16 cellular contexts compared by ENCODE assay signal in the genomic region with DNA sequence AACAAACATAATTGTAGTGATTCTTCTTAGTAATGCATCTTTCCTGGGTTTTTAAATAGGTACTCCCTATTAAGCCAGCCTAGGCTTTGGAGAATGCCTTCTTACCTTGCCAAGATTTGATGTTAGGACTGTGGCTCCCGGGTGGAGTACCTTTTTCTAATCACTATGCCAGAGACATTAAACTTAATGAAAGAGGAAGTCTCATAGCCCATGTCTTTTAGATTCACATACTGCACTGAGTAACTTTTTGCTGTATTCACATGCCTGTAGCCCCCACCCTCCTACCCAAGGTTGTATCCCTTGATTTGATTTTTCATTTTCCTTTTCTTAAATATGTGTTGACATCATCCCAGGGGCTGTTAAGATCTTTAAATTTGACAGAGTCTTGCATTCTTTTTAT.
DNase-seq lines count a peak whose midpoint lies in the region; ATAC-seq lines count a peak whose summit lies in the region.
"Had no signal": no experiment of that assay in that cellular context is flagged by ENCODE, and none has a peak within 500 bp of the region (broad histone marks: within the 10 kb centered on the region; RNA-seq: fewer than 3 reads in every experiment).

No MANE protein-coding gene starts in this region.

- H3K27me3 Mint-ChIP-seq in T-helper 2 cell treated with Interferon-gamma antibody and Interleukin-4, amounts not matched to agents 5 μg/mL and 100 μg/mL, for 36 hours (ENCODE audit: low read depth) = no peaks in the 10 kb centered on the region
- H3K27me3 Mint-ChIP-seq in T-cell = no peaks in the 10 kb centered on the region
- H3K27me3 Mint-ChIP-seq in naive thymus-derived CD8-positive, alpha-beta T cell = no peaks in the 10 kb centered on the region

- no peak for DNase-seq in T-helper 2 cell treated with Interferon-gamma antibody and Interleukin-4, amounts not matched to agents 5 μg/mL and 100 μg/mL, for 36 hours (ENCODE audit: low spot score)
- DNase-seq in T-helper 2 cell (no peak), T-cell (no peak), sciatic nerve (ENCODE audit: low spot score) (no peak)
- DNase-seq in naive thymus-derived CD8-positive, alpha-beta T cell = no peak
- DNase-seq: activated gamma-delta T cell, DND-41, foreskin keratinocyte, NCI-H187 treated with DMSO at 0.1 percent for 48 hours, NCI-H510A treated with DMSO at 0.1 percent for 48 hours, ovary, transverse colon had no signal

- H3K27ac Mint-ChIP-seq in T-helper 2 cell treated with Interferon-gamma antibody and Interleukin-4, amounts not matched to agents 5 μg/mL and 100 μg/mL, for 36 hours = peak overlapping the region; percentile 16
- peak overlapping the region; percentile 60 to 79 for H3K27ac Mint-ChIP-seq in T-cell
- peak overlapping the region in 9 of 10 donors; percentile 10 to 75 (median 40) for H3K27ac Mint-ChIP-seq in naive thymus-derived CD8-positive, alpha-beta T cell

- ATAC-seq in HG02870 (IDR thresholded peaks at IDR 0.05; ENCODE audit: unreplicated experiment) (peak; percentile 41), T-cell (replicated peaks in 1 of 4) (no peak), HG03025 (IDR thresholded peaks at IDR 0.05; ENCODE audit: low FRiP score, unreplicated experiment) (no peak), sciatic nerve (no peak), HG02588 (IDR thresholded peaks at IDR 0.05; ENCODE audit: unreplicated experiment) (no peak)
- ATAC-seq in naive thymus-derived CD8-positive, alpha-beta T cell = no peak
- ATAC-seq: foreskin keratinocyte had no signal

- peaks cover 11% of the 10 kb centered on the region for H3K4me1 Mint-ChIP-seq in T-helper 2 cell treated with Interferon-gamma antibody and Interleukin-4, amounts not matched to agents 5 μg/mL and 100 μg/mL, for 36 hours (ENCODE audit: low read depth)
- peaks cover 38 to 53% (median 50%) of the 10 kb centered on the region in 3 donors for H3K4me1 Mint-ChIP-seq in T-cell
- H3K4me1 Mint-ChIP-seq in naive thymus-derived CD8-positive, alpha-beta T cell = peaks cover 16 to 62% (median 37%) of the 10 kb centered on the region in 4 donors

- CTCF ChIA-PET in T-cell (lab: Charles Lee) = no interaction called here

- intact Hi-C loops in sciatic nerve (cut with DNase I) = loop anchor here (2.0 kb wide), 1 partner anchor 235 kb away; a partner anchor contains a TSS

- no peaks in the 10 kb centered on the region for H3K9me3 Mint-ChIP-seq in T-helper 2 cell treated with Interferon-gamma antibody and Interleukin-4, amounts not matched to agents 5 μg/mL and 100 μg/mL, for 36 hours
- no peaks in the 10 kb centered on the region for H3K9me3 Mint-ChIP-seq in T-cell
- no peaks in the 10 kb centered on the region for H3K9me3 Mint-ChIP-seq in naive thymus-derived CD8-positive, alpha-beta T cell

- POLR2A ChIA-PET in T-cell (lab: Charles Lee) = no interaction called here
- POLR2A ChIA-PET in naive thymus-derived CD8-positive, alpha-beta T cell (lab: Charles Lee) = no interaction called here

- H3K4me3 Mint-ChIP-seq in T-helper 2 cell treated with Interferon-gamma antibody and Interleukin-4, amounts not matched to agents 5 μg/mL and 100 μg/mL, for 36 hours = no peak overlapping the region
- H3K4me3 Mint-ChIP-seq in T-cell = no peak overlapping the region
- H3K4me3 Mint-ChIP-seq in naive thymus-derived CD8-positive, alpha-beta T cell = no peak overlapping the region
- H3K4me3 Mint-ChIP-seq: CD14-positive monocyte had no signal

- peaks cover 27% of the 10 kb centered on the region for H3K36me3 Mint-ChIP-seq in T-helper 2 cell treated with Interferon-gamma antibody and Interleukin-4, amounts not matched to agents 5 μg/mL and 100 μg/mL, for 36 hours (ENCODE audit: low read depth)
- peaks cover 27% of the 10 kb centered on the region for H3K36me3 Mint-ChIP-seq in T-cell
- H3K36me3 Mint-ChIP-seq in naive thymus-derived CD8-positive, alpha-beta T cell = peaks cover 0 to 58% (median 9%) of the 10 kb centered on the region in 3 donors

Comparison
In these comparisons a context has a peak if more than half of its experiments do, and no peak if none do; other contexts are left out.
1. H3K27ac Mint-ChIP-seq: peak in every context shown above with its lines; median percentile 70 in T-cell; 40 in naive thymus-derived CD8-positive, alpha-beta T cell; 16 in T-helper 2 cell treated with Interferon-gamma antibody and Interleukin-4, amounts not matched to agents 5 μg/mL and 100 μg/mL, for 36 hours.